10 cellular contexts compared by ENCODE assay signal in the genomic region with DNA sequence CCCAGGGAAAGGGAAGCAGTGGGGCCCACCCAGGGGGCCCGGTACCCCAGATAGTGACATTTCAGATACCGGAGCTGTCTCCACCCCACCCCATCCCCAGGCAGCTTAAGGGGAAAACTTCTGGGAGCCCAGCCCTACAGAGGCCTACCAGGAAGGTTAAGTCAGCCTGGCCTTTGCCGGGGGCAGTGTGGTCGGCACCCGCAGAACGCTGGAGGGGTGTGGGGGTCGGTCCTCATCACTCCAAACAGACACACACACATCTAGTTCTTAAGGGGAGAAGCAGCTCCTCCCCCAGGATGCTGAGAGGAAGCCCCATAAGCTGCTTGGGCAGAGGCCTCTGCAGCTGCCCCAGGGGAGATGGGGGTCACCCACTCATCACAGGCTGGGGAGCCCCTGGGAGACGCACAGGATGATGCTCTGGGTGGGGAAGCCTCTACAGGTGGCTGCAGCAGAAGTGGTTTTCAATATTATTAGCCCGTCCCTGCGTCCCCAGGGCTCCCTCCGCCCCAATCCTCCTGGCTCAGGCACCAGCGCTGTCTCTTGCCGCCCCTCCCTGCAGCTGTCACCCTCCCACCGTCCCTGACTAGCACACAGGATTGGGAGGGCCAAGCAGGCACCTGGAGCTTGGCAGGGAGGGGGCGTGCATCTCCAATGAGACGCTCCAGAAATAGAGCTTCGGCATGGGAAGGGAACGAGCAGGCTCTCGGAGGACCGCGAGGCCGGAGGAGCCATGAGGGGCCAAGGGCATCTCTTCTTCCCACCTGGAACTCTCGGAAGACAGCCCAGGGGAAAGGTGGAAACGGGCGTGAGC. TPM values are rescaled to one million over a fixed set of nuclear protein-coding genes. Genes with fewer than 3 reads are reported as not detected.
DNase-seq lines count a peak whose midpoint lies in the region; ATAC-seq, FAIRE-seq and TF ChIP-seq lines count a peak whose summit lies in the region.
"Had no signal": no experiment of that assay in that cellular context is flagged by ENCODE, and none has a peak within 500 bp of the region (broad histone marks: within the 10 kb centered on the region; RNA-seq: fewer than 3 reads in every experiment).

No MANE protein-coding gene starts in this region.

- peak; percentile 26 for ATAC-seq in HG02642 (IDR thresholded peaks at IDR 0.05; ENCODE audit: poor library complexity, unreplicated experiment)
- ATAC-seq in GM19455 (IDR thresholded peaks at IDR 0.05; ENCODE audit: unreplicated experiment) = no peak

- no peaks in the 10 kb centered on the region for H3K9me3 ChIP-seq in OCI-LY3 (ENCODE audit: insufficient read depth, low read length)
- H3K9me3 ChIP-seq in mesodermal cell (ENCODE audit: control insufficient read depth, low read length) = no peaks in the 10 kb centered on the region

- 33 to 39% methylated on average over 16 to 17 of the region's 25 CpGs for WGBS in mesodermal cell (ENCODE audit: insufficient coverage in 2 of 2), 2 experiments

- no peak for FAIRE-seq in RCC 7860 (lab: Jason Lieb, UNC)

- H3K9ac ChIP-seq in OCI-LY3 (ENCODE audit: low read length) = no peak overlapping the region

- peaks cover 33% of the 10 kb centered on the region for H3K79me2 ChIP-seq in OCI-LY3 (ENCODE audit: low read length)

- H3K27me3 ChIP-seq in OCI-LY3 (ENCODE audit: low read depth, low read length) = no peaks in the 10 kb centered on the region

- peaks cover 56% of the 10 kb centered on the region for H4K20me1 ChIP-seq in OCI-LY3 (ENCODE audit: insufficient read depth, low read length)

- TF ChIP-seq CTCF in GM12864 (IDR thresholded peaks at IDR 0.05; ENCODE audit: low read depth, low read length, missing control alignments) = no peak
- TF ChIP-seq CTCF in OCI-LY3 (IDR thresholded peaks at IDR 0.05; ENCODE audit: low read depth, low read length) = no peak

- no peak overlapping the region for H2AFZ ChIP-seq in OCI-LY3 (ENCODE audit: low read depth, low read length)

- H3K36me3 ChIP-seq in OCI-LY3 (replicated peaks; ENCODE audit: low read depth, low read length) (no peaks in the 10 kb centered on the region), mesodermal cell (ENCODE audit: control insufficient read depth, insufficient read depth, low read length) (no peaks in the 10 kb centered on the region)

- H3K4me3 ChIP-seq in GM12864 (ENCODE audit: low read depth, low read length) = peak overlapping the region; percentile 58
- H3K4me3 ChIP-seq in OCI-LY3 (ENCODE audit: low read length) = peak overlapping the region; percentile 61
- no peak overlapping the region for H3K4me3 ChIP-seq in mesodermal cell (ENCODE audit: extremely low read depth, insufficient read depth, low read length, poor library complexity, severe bottlenecking)

- peaks cover 34% of the 10 kb centered on the region for H3K4me1 ChIP-seq in OCI-LY3 (ENCODE audit: low read length)
- peaks cover 26% of the 10 kb centered on the region for H3K4me1 ChIP-seq in mesodermal cell (ENCODE audit: control insufficient read depth, insufficient read depth, low read length, poor library complexity, severe bottlenecking)

- H3K4me2 ChIP-seq in OCI-LY3 (ENCODE audit: low read length) = peak overlapping the region; percentile 95

- peak; percentile 52 for DNase-seq in GM12864 (ENCODE audit: low read depth)
- no peak for DNase-seq in NOMO-1 (lab: John Stamatoyannopoulos, UW; ENCODE audit: unreplicated experiment in 2 of 2)
- DNase-seq in RCC 7860 (ENCODE audit: low spot score) = no peak
- no peak for DNase-seq in central memory CD4-positive, alpha-beta T cell
- DNase-seq: NCI-H2107 had no signal

- no peak overlapping the region for H3K27ac ChIP-seq in OCI-LY3 (ENCODE audit: low read length)
- H3K27ac ChIP-seq in mesodermal cell (ENCODE audit: low read depth, low read length, severe bottlenecking) = peak overlapping the region; percentile 16
- H3K27ac ChIP-seq: hepatocyte had no signal

RNA-seq across cellular contexts. Expression of a gene that starts 1.4 kb away (rescaled TPM):
- 49.5 TPM for polyA plus RNA-seq in mesodermal cell (2013, experiment 1 of 2)
- 41.5 TPM for polyA plus RNA-seq in mesodermal cell (2013, experiment 2 of 2)
